ENCODE assay signal across 8 cellular contexts in the genomic region with DNA sequence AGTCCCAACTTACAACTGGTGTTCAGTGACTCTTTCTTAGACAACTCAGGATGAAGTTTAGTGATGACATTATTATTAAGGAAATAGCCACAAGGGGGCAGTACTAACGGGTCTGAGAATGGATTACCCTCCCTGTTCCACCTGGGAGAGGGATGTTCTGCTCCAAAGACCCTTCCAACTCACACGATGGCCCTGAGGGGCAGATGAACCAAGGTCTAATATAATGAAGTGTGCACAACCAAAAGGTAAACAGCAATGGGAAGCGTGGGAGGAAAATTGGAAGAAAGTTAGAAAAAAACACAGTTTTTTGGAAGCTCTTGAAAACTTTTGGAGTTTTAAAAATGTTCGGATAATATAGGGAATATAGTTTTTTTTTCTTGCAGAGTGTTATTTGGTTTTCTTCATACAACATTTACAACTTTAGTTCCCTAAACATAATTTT. TPM values are rescaled to one million over a fixed set of nuclear protein-coding genes. Genes with fewer than 3 reads are reported as not detected.
DNase-seq lines count a peak whose midpoint lies in the region; TF ChIP-seq lines count a peak whose summit lies in the region.

No MANE protein-coding gene starts in this region.

- H2AFZ ChIP-seq in OCI-LY3 (ENCODE audit: low read depth, low read length): no peak overlapping the region

- H3K27me3 ChIP-seq in OCI-LY3 (ENCODE audit: low read depth, low read length): peaks cover 35% of the 10 kb centered on the region
- no peaks in the 10 kb centered on the region for H3K27me3 ChIP-seq in ovary

- no peak overlapping the region for H3K4me2 ChIP-seq in OCI-LY3 (ENCODE audit: low read length)

- no peaks in the 10 kb centered on the region for H3K79me2 ChIP-seq in OCI-LY3 (ENCODE audit: low read length)

- no peaks in the 10 kb centered on the region for H3K36me3 ChIP-seq in OCI-LY3 (replicated peaks; ENCODE audit: low read depth, low read length)
- no peaks in the 10 kb centered on the region for H3K36me3 ChIP-seq in ovary

- DNase-seq in NCI-H1417 (lab: John Stamatoyannopoulos, UW) (peak; percentile 13 to 71 (median 25)), NCI-H1417 treated with DMSO at 0.1 percent for 48 hours (lab: John Stamatoyannopoulos, UW) (no peak), HEK293T (ENCODE audit: extremely low spot score) (peak; percentile 72), cerebellum (ENCODE audit: low spot score) (peak; percentile 16), lung microvascular endothelial cell (ENCODE audit: low read depth in 2 of 2) (peak; percentile 48 to 60), ovary (no peak)
- DNase-seq in effector CD8-positive, alpha-beta T cell (lab: John Stamatoyannopoulos, UW): no peak

- CTCF ChIA-PET in HEK293T (lab: Yijun Ruan, JAX): interaction anchor here (0.6 to 1.3 kb wide), 2 partner anchors 10 to 17 kb away, joined by 3 to 5 read pairs; no protein-coding TSS in a partner anchor

- TF ChIP-seq EP300 in ovary (IDR thresholded peaks at IDR 0.05): no peak

- H3K9me3 ChIP-seq in OCI-LY3 (ENCODE audit: insufficient read depth, low read length): no peaks in the 10 kb centered on the region
- no peaks in the 10 kb centered on the region for H3K9me3 ChIP-seq in ovary

- intact Hi-C loops in ovary (cut with DNase I): no loop called here

- TF ChIP-seq POLR2A in ovary (IDR thresholded peaks at IDR 0.05): no peak

- H3K9ac ChIP-seq in OCI-LY3 (ENCODE audit: low read length): no peak overlapping the region

- H3K4me1 ChIP-seq in OCI-LY3 (ENCODE audit: low read length) (no peaks in the 10 kb centered on the region), ovary (ENCODE audit: insufficient read depth) (no peaks in the 10 kb centered on the region)

- H3K27ac ChIP-seq in OCI-LY3 (ENCODE audit: low read length): no peak overlapping the region
- no peak overlapping the region for H3K27ac ChIP-seq in ovary

- POLR2A ChIA-PET in HEK293T (lab: Yijun Ruan, JAX): no interaction called here

- 12 to 20% (median 13%) methylated on average over 4 of the region's 4 CpGs for WGBS in ovary, 3 donors

- no peaks in the 10 kb centered on the region for H4K20me1 ChIP-seq in OCI-LY3 (ENCODE audit: insufficient read depth, low read length)

- TF ChIP-seq CTCF in OCI-LY3 (IDR thresholded peaks at IDR 0.05; ENCODE audit: low read depth, low read length): peak; percentile 86
- TF ChIP-seq CTCF in ovary (IDR thresholded peaks at IDR 0.05): no peak

- H3K4me3 ChIP-seq in OCI-LY3 (ENCODE audit: low read length) (no peak overlapping the region), ovary (no peak overlapping the region)

TF ChIP-seq in HEK293T, 16 proteins besides CTCF, POLR2A, EP300 and RAD21:
- TF ChIP-seq SUZ12 (IDR thresholded peaks at IDR 0.05) (no peak), PKNOX1 (IDR thresholded peaks at IDR 0.05) (no peak), ARNT (IDR thresholded peaks at IDR 0.05) (no peak), HDGF (IDR thresholded peaks at IDR 0.05; ENCODE audit: borderline replicate concordance) (no peak), L3MBTL2 (conservative IDR thresholded peaks at IDR 0.05) (no peak), NFRKB (IDR thresholded peaks at IDR 0.05) (no peak), ELF4 (IDR thresholded peaks at IDR 0.05) (no peak), TARDBP (IDR thresholded peaks at IDR 0.05) (no peak), FOXM1 (IDR thresholded peaks at IDR 0.05; ENCODE audit: borderline replicate concordance) (no peak), SP1 (IDR thresholded peaks at IDR 0.05) (no peak), LEF1 (IDR thresholded peaks at IDR 0.05; ENCODE audit: borderline replicate concordance) (no peak)

RNA-seq across cellular contexts. Expression of gene FGF6, which starts 24.0 kb away (rescaled TPM):
- not detected for total RNA-seq in cerebellum
- not detected in 2 replicates for total RNA-seq in lung microvascular endothelial cell
- not detected for total RNA-seq in ovary
- not detected for polyA plus RNA-seq in ovary

RNA-seq across cellular contexts. Expression of gene FGF23, which starts 42.1 kb away (rescaled TPM):
- total RNA-seq in cerebellum (not detected), lung microvascular endothelial cell (not detected in 2 replicates), ovary (not detected)
- not detected for polyA plus RNA-seq in ovary

Comparison
In these comparisons a context has a peak if more than half of its experiments do, and no peak if none do; other contexts are left out.
1. DNase-seq: peak in NCI-H1417 (3 of 3), HEK293T (single experiment), cerebellum (single experiment) and lung microvascular endothelial cell (2 of 2); none in NCI-H1417 treated with DMSO at 0.1 percent for 48 hours (single experiment), effector CD8-positive, alpha-beta T cell (single experiment) and ovary (0 of 5).